Comparison of ENCODE assay signal across 13 cellular contexts in genomic region chr6:122116912-122117663, GRCh38.
"Had no signal": no experiment of that assay in that cellular context is flagged by ENCODE, and none has a peak within 500 bp of the region (broad histone marks: within the 10 kb centered on the region; RNA-seq: fewer than 3 reads in every experiment).

No MANE protein-coding gene starts in this region.

- H3K4me3 ChIP-seq: hepatocyte, transverse colon had no signal

- H3K9me3 ChIP-seq: transverse colon had no signal

- H3K4me1 ChIP-seq: parathyroid adenoma, transverse colon had no signal

- H3K27ac ChIP-seq: epithelial cell of prostate, hepatocyte, parathyroid adenoma, transverse colon had no signal

- ATAC-seq: effector memory CD8-positive, alpha-beta T cell; stimulated activated memory B cell treated with anti-CD40 and anti-IgM and Interleukin-4, amounts not matched to agents 10 μg/mL and 1 μg/mL and 100 μg/mL, for 72 hours had no signal

- H3K36me3 ChIP-seq: transverse colon had no signal

- H3K27me3 ChIP-seq: hepatocyte, transverse colon had no signal

- DNase-seq: activated B cell treated with CpG ODN at 0.5 μM for 24 hours; activated CD4-positive, alpha-beta T cell treated with anti-CD3 and anti-CD28 coated beads, Interleukin-2, amount 50 U/mL, for 1 hour; activated naive CD8-positive, alpha-beta T cell treated with anti-CD3 and anti-CD28 coated beads for 36 hours; effector memory CD8-positive, alpha-beta T cell; naive B cell; stimulated activated CD4-positive, alpha-beta T cell treated with anti-CD3 and anti-CD28 coated beads, Interleukin-2, amount 100 ng/mL, for 48 hours; substantia nigra; SW 1271; transverse colon had no signal
